In genomic region chr12:84247931-84248330, GRCh38 we compare ENCODE assay signal across 31 cellular contexts.
"Had no signal": no experiment of that assay in that cellular context is flagged by ENCODE, and none has a peak within 500 bp of the region (broad histone marks: within the 10 kb centered on the region; RNA-seq: fewer than 3 reads in every experiment).

No MANE protein-coding gene starts in this region.

- DNase-seq: activated B cell treated with CpG ODN at 0.5 μM for 24 hours; activated CD4-positive, alpha-beta memory T cell treated with anti-CD3 and anti-CD28 coated beads, Interleukin-2, amount 10 ng/mL, durations not matched to agents 7 days and 5 days; activated CD4-positive, alpha-beta T cell treated with anti-CD3 and anti-CD28 coated beads for 4 hours; activated CD4-positive, alpha-beta T cell treated with anti-CD3 and anti-CD28 coated beads, Interleukin-2, amount 10 ng/mL, durations not matched to agents 7 days and 5 days; activated CD4-positive, alpha-beta T cell treated with anti-CD3 and anti-CD28 coated beads, Interleukin-2, amount 50 U/mL, for 4 hours; activated CD8-positive, alpha-beta memory T cell treated with anti-CD3 and anti-CD28 coated beads, Interleukin-2, amount 50 U/mL, for 48 hours; activated gamma-delta T cell; activated naive CD4-positive, alpha-beta T cell; activated naive CD4-positive, alpha-beta T cell treated with anti-CD3 and anti-CD28 coated beads, Interleukin-2, amount 10 ng/mL, durations not matched to agents 7 days and 5 days; activated naive CD8-positive, alpha-beta T cell treated with anti-CD3 and anti-CD28 coated beads, Interleukin-2, amount 10 ng/mL, durations not matched to agents 7 days and 5 days; activated T-cell treated with anti-CD3 and anti-CD28 coated beads for 4 hours; activated T-cell treated with anti-CD3 and anti-CD28 coated beads, Interleukin-2, amount 50 U/mL, for 24 hours; activated T-cell treated with anti-CD3 and anti-CD28 coated beads, Interleukin-2, amount 50 U/mL, for 72 hours; cortex of kidney; dermis blood vessel endothelial cell; effector CD4-positive, alpha-beta T cell; effector memory CD8-positive, alpha-beta T cell; esophagus squamous epithelium; foreskin melanocyte; head of caudate nucleus; T-helper 1 cell; T-helper 17 cell; T1000; WERI-Rb-1 had no signal

- FAIRE-seq: colon had no signal

- H3K4me1 ChIP-seq: ascending aorta, breast epithelium, esophagus squamous epithelium, gastroesophageal sphincter had no signal

- H3K4me3 ChIP-seq: ascending aorta, breast epithelium, esophagus squamous epithelium, gastroesophageal sphincter had no signal

- H3K36me3 ChIP-seq: ascending aorta, breast epithelium, esophagus squamous epithelium, gastroesophageal sphincter, WERI-Rb-1 had no signal

- H3K27me3 ChIP-seq: ascending aorta, breast epithelium, esophagus squamous epithelium, gastroesophageal sphincter had no signal

- H3K27ac ChIP-seq: ascending aorta, breast epithelium, epithelial cell of prostate, esophagus squamous epithelium, gastroesophageal sphincter, WERI-Rb-1 had no signal

- ATAC-seq: activated CD4-positive, CD25-positive, alpha-beta regulatory T cell treated with anti-CD3 and anti-CD28 coated beads, Interleukin-2, amount 50 U/mL, for 24 hours; activated naive CD4-positive, alpha-beta T cell treated with anti-CD3 and anti-CD28 coated beads, Interleukin-2, amount 50 U/mL, for 72 hours; activated T-cell treated with anti-CD3 and anti-CD28 coated beads, Interleukin-2, amount 50 U/mL, for 72 hours; effector memory CD8-positive, alpha-beta T cell; gastroesophageal sphincter; T-helper 17 cell had no signal

- H3K9me3 ChIP-seq: ascending aorta, breast epithelium, esophagus squamous epithelium, gastroesophageal sphincter had no signal
